Comparison of ENCODE assay signal across 8 cellular contexts in the genomic region with DNA sequence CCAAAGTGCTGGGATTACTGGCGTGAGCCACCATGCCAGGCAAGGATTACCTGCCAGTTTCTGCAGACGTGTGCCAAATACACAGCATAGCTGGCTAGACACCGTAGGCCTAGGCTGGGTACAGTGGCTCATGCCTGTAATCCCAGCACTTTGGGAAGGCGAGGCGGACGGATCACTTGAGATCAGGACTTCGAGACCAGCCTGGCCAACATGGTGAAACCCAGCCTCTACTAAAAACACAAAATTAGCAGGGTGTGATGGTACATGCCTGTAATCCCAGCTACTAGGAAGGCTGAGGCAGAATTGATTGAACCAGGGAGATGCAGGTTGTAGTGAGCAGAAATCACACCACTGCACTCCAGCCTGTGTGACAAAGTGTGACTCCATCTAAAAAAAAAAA. TPM values are rescaled to one million over a fixed set of nuclear protein-coding genes. Genes with fewer than 3 reads are reported as not detected.
DNase-seq lines count a peak whose midpoint lies in the region; ATAC-seq and TF ChIP-seq lines count a peak whose summit lies in the region.

No MANE protein-coding gene starts in this region.

- peaks cover 58% of the 10 kb centered on the region for H3K36me3 Mint-ChIP-seq in activated T-cell treated with anti-CD3 and anti-CD28 coated beads, Interleukin-2, amount 50 U/mL, for 24 hours (ENCODE audit: low read depth)
- peaks cover 29% of the 10 kb centered on the region for H3K36me3 Mint-ChIP-seq in activated T-helper 1 cell treated with anti-CD3 and anti-CD28 coated beads, Interleukin-12 subunit alpha, Interleukin-12 subunit beta, Interleukin-2, Interleukin-4 antibody, amounts not matched to agents 30 ng/mL and 10 ng/mL and 1 ng/mL, durations not matched to agents 14 hours and 24 hours and 36 hours (ENCODE audit: low read depth)

- DNase-seq in activated T-cell treated with anti-CD3 and anti-CD28 coated beads, Interleukin-2, amount 50 U/mL, for 24 hours, result no peak
- DNase-seq in activated T-cell treated with anti-CD3 and anti-CD28 coated beads for 4 hours (no peak), suprapubic skin (ENCODE audit: low spot score in 2 of 2) (no peak), NCI-H510A (lab: John Stamatoyannopoulos, UW) (no peak)
- DNase-seq in activated T-helper 1 cell treated with anti-CD3 and anti-CD28 coated beads, Interleukin-12 subunit alpha, Interleukin-12 subunit beta, Interleukin-2, Interleukin-4 antibody, amounts not matched to agents 30 ng/mL and 10 ng/mL and 1 ng/mL, durations not matched to agents 14 hours and 24 hours and 36 hours (ENCODE audit: low spot score), result no peak

- peak overlapping the region; percentile 98 for H3K27ac Mint-ChIP-seq in activated T-cell treated with anti-CD3 and anti-CD28 coated beads, Interleukin-2, amount 50 U/mL, for 24 hours
- peak overlapping the region; percentile 95 for H3K27ac Mint-ChIP-seq in activated T-helper 1 cell treated with anti-CD3 and anti-CD28 coated beads, Interleukin-12 subunit alpha, Interleukin-12 subunit beta, Interleukin-2, Interleukin-4 antibody, amounts not matched to agents 30 ng/mL and 10 ng/mL and 1 ng/mL, durations not matched to agents 14 hours and 24 hours and 36 hours

- TF ChIP-seq EP300 in suprapubic skin (IDR thresholded peaks at IDR 0.05), result no peak

- H3K27me3 ChIP-seq in iPS-20b (ENCODE audit: insufficient read depth, low read length) (no peaks in the 10 kb centered on the region), suprapubic skin (no peaks in the 10 kb centered on the region)

- H3K9me3 Mint-ChIP-seq in activated T-cell treated with anti-CD3 and anti-CD28 coated beads, Interleukin-2, amount 50 U/mL, for 24 hours, result no peaks in the 10 kb centered on the region
- H3K9me3 Mint-ChIP-seq in activated T-helper 1 cell treated with anti-CD3 and anti-CD28 coated beads, Interleukin-12 subunit alpha, Interleukin-12 subunit beta, Interleukin-2, Interleukin-4 antibody, amounts not matched to agents 30 ng/mL and 10 ng/mL and 1 ng/mL, durations not matched to agents 14 hours and 24 hours and 36 hours, result no peaks in the 10 kb centered on the region

- peak overlapping the region; percentile 98 for H3K9ac ChIP-seq in iPS-20b (ENCODE audit: low read depth, low read length)

- H3K4me3 ChIP-seq in iPS-20b (ENCODE audit: low read length), result peak overlapping the region; percentile 96
- H3K4me3 ChIP-seq in suprapubic skin, result peak overlapping the region; percentile 93

- H3K9me3 ChIP-seq in iPS-20b (ENCODE audit: insufficient read depth, low read depth, low read length), result no peaks in the 10 kb centered on the region
- H3K9me3 ChIP-seq in suprapubic skin, result no peaks in the 10 kb centered on the region

- peaks cover 35% of the 10 kb centered on the region for H3K36me3 ChIP-seq in iPS-20b (ENCODE audit: insufficient read depth, low read depth, low read length)
- H3K36me3 ChIP-seq in suprapubic skin, result peaks cover 32% of the 10 kb centered on the region

- ATAC-seq in HG02885 (IDR thresholded peaks at IDR 0.05; ENCODE audit: poor library complexity, unreplicated experiment) (no peak), GM19395 (IDR thresholded peaks at IDR 0.05; ENCODE audit: unreplicated experiment) (no peak)

- WGBS in suprapubic skin, result 46% methylated on average over 7 of the region's 7 CpGs

- H3K27ac ChIP-seq in iPS-20b (ENCODE audit: low read length) (no peak overlapping the region), suprapubic skin (peak overlapping the region; percentile 95)

- H3K4me1 Mint-ChIP-seq in activated T-cell treated with anti-CD3 and anti-CD28 coated beads, Interleukin-2, amount 50 U/mL, for 24 hours (ENCODE audit: low read depth), result peaks cover 35% of the 10 kb centered on the region
- peaks cover 21% of the 10 kb centered on the region for H3K4me1 Mint-ChIP-seq in activated T-helper 1 cell treated with anti-CD3 and anti-CD28 coated beads, Interleukin-12 subunit alpha, Interleukin-12 subunit beta, Interleukin-2, Interleukin-4 antibody, amounts not matched to agents 30 ng/mL and 10 ng/mL and 1 ng/mL, durations not matched to agents 14 hours and 24 hours and 36 hours (ENCODE audit: low read depth)

- no peaks in the 10 kb centered on the region; the same call in 1 of the 2 replicates for H3K4me1 ChIP-seq in iPS-20b (ENCODE audit: insufficient read depth, low read length)
- peaks cover 24% of the 10 kb centered on the region for H3K4me1 ChIP-seq in suprapubic skin

- no peak for TF ChIP-seq POLR2A in suprapubic skin (IDR thresholded peaks at IDR 0.05)

- intact Hi-C loops in activated T-helper 1 cell treated with anti-CD3 and anti-CD28 coated beads, Interleukin-12 subunit alpha, Interleukin-12 subunit beta, Interleukin-2, Interleukin-4 antibody, amounts not matched to agents 30 ng/mL and 10 ng/mL and 1 ng/mL, durations not matched to agents 14 hours and 24 hours and 36 hours (cut with micrococcal nuclease), result loop anchor here (1.0 kb wide), 1 partner anchor 44 kb away; no protein-coding TSS in a partner anchor

- H3K27me3 Mint-ChIP-seq in activated T-cell treated with anti-CD3 and anti-CD28 coated beads, Interleukin-2, amount 50 U/mL, for 24 hours, result no peaks in the 10 kb centered on the region
- H3K27me3 Mint-ChIP-seq in activated T-helper 1 cell treated with anti-CD3 and anti-CD28 coated beads, Interleukin-12 subunit alpha, Interleukin-12 subunit beta, Interleukin-2, Interleukin-4 antibody, amounts not matched to agents 30 ng/mL and 10 ng/mL and 1 ng/mL, durations not matched to agents 14 hours and 24 hours and 36 hours (ENCODE audit: insufficient read depth), result no peaks in the 10 kb centered on the region

- peak overlapping the region; percentile 98 for H3K4me3 Mint-ChIP-seq in activated T-cell treated with anti-CD3 and anti-CD28 coated beads, Interleukin-2, amount 50 U/mL, for 24 hours
- peak overlapping the region; percentile 95 for H3K4me3 Mint-ChIP-seq in activated T-helper 1 cell treated with anti-CD3 and anti-CD28 coated beads, Interleukin-12 subunit alpha, Interleukin-12 subunit beta, Interleukin-2, Interleukin-4 antibody, amounts not matched to agents 30 ng/mL and 10 ng/mL and 1 ng/mL, durations not matched to agents 14 hours and 24 hours and 36 hours

- TF ChIP-seq CTCF in suprapubic skin (IDR thresholded peaks at IDR 0.05), result no peak

RNA-seq across cellular contexts. Expression of a gene that starts 0.9 kb away (rescaled TPM):
- 87.3 and 89.1 TPM in 2 replicates for total RNA-seq in activated T-helper 1 cell treated with anti-CD3 and anti-CD28 coated beads, Interleukin-12 subunit alpha, Interleukin-12 subunit beta, Interleukin-2, Interleukin-4 antibody, amounts not matched to agents 30 ng/mL and 10 ng/mL and 1 ng/mL, durations not matched to agents 14 hours and 24 hours and 36 hours
- 10 to 100 TPM; 15.0 to 17.2 (median 16.4) TPM for total RNA-seq in suprapubic skin

RNA-seq across cellular contexts. Expression of a gene that starts 35.9 kb away (rescaled TPM):
- total RNA-seq in activated T-helper 1 cell treated with anti-CD3 and anti-CD28 coated beads, Interleukin-12 subunit alpha, Interleukin-12 subunit beta, Interleukin-2, Interleukin-4 antibody, amounts not matched to agents 30 ng/mL and 10 ng/mL and 1 ng/mL, durations not matched to agents 14 hours and 24 hours and 36 hours, result 1.5 and 1.7 TPM in 2 replicates
- 10 to 100 TPM; 26.9 to 73.6 (median 32.5) TPM for total RNA-seq in suprapubic skin

RNA-seq across cellular contexts. Expression of a gene that starts 43.5 kb away (rescaled TPM):
- 15.5 and 18.3 TPM in 2 replicates for total RNA-seq in activated T-helper 1 cell treated with anti-CD3 and anti-CD28 coated beads, Interleukin-12 subunit alpha, Interleukin-12 subunit beta, Interleukin-2, Interleukin-4 antibody, amounts not matched to agents 30 ng/mL and 10 ng/mL and 1 ng/mL, durations not matched to agents 14 hours and 24 hours and 36 hours
- 1 to 10 TPM in 3 of 4 donors, under 1 TPM in 1; 0.57 to 4.3 (median 1.6) TPM for total RNA-seq in suprapubic skin

Comparison
In these comparisons a context has a peak if more than half of its experiments do, and no peak if none do; other contexts are left out.
1. RNA of a gene that starts 35.9 kb away (total RNA-seq): 26.9 to 73.6 TPM in suprapubic skin; 1.5 to 1.7 TPM in activated T-helper 1 cell treated with anti-CD3 and anti-CD28 coated beads, Interleukin-12 subunit alpha, Interleukin-12 subunit beta, Interleukin-2, Interleukin-4 antibody, amounts not matched to agents 30 ng/mL and 10 ng/mL and 1 ng/mL, durations not matched to agents 14 hours and 24 hours and 36 hours; every median in the first group is over 10 times any median in the second.